1 cellular context compared by ENCODE assay signal in the genomic region with DNA sequence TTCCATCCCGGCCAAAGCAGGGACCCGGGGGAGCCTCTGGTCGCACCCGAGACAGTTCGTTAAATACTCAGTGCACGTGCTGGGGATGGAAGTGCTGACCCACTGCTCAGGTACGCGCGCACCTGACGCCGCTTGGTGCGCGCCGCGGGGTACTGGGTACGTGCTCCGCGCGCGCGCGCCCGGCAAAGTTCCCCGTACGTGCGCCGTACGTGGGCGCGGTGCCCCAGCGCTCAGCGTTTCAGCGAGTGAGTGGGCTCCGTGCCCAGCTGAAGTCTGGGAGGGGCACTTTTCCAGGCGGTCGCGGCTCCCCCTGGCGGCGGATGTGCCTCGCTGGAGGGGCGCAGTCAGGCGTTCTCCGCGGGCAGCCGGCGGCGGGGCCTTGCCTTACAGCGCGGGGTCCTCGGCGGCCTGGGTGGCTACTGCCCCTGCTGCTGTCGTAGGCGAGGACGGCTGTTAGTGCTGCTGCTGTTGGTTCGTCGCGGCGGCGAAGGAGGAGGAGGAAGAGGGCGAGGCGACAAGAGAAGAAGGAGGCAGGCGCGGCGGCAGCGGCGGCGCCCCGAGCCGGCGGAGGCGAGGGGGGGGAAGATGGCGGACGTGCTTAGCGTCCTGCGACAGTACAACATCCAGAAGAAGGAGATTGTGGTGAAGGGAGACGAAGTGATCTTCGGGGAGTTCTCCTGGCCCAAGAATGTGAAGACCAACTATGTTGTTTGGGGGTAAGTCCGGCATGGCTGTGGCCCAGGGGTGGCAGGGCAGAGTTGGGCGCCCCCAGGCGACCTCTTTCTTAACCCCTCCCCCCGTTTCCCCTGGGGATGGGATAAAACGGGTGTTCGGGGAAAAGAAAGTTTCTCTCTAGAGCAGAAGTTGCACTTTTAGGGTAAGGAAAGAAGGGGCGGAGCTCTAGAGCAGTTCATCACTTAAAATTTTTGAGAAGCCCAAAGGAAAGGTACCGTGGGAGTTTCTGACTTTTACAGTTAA.
TF ChIP-seq lines count a peak whose summit lies in the region.

A gene (plus strand): TSS at position 416 of the 978 bp plus-strand sequence. CDS start 170 bp downstream, at position 586.

TF ChIP-seq in HepG2, 621 proteins besides CTCF, POLR2A, EP300 and RAD21 (continued from another document and continues in another):
- TF ChIP-seq, protein P1, sequence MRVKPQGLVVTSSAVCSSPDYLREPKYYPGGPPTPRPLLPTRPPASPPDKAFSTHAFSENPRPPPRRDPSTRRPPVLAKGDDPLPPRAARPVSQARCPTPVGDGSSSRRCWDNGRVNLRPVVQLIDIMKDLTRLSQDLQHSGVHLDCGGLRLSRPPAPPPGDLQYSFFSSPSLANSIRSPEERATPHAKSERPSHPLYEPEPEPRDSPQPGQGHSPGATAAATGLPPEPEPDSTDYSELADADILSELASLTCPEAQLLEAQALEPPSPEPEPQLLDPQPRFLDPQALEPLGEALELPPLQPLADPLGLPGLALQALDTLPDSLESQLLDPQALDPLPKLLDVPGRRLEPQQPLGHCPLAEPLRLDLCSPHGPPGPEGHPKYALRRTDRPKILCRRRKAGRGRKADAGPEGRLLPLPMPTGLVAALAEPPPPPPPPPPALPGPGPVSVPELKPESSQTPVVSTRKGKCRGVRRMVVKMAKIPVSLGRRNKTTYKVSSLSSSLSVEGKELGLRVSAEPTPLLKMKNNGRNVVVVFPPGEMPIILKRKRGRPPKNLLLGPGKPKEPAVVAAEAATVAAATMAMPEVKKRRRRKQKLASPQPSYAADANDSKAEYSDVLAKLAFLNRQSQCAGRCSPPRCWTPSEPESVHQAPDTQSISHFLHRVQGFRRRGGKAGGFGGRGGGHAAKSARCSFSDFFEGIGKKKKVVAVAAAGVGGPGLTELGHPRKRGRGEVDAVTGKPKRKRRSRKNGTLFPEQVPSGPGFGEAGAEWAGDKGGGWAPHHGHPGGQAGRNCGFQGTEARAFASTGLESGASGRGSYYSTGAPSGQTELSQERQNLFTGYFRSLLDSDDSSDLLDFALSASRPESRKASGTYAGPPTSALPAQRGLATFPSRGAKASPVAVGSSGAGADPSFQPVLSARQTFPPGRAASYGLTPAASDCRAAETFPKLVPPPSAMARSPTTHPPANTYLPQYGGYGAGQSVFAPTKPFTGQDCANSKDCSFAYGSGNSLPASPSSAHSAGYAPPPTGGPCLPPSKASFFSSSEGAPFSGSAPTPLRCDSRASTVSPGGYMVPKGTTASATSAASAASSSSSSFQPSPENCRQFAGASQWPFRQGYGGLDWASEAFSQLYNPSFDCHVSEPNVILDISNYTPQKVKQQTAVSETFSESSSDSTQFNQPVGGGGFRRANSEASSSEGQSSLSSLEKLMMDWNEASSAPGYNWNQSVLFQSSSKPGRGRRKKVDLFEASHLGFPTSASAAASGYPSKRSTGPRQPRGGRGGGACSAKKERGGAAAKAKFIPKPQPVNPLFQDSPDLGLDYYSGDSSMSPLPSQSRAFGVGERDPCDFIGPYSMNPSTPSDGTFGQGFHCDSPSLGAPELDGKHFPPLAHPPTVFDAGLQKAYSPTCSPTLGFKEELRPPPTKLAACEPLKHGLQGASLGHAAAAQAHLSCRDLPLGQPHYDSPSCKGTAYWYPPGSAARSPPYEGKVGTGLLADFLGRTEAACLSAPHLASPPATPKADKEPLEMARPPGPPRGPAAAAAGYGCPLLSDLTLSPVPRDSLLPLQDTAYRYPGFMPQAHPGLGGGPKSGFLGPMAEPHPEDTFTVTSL (CRISPR knock-in tag; IDR thresholded peaks at IDR 0.05; ENCODE audit: borderline replicate concordance) = peak; percentile 14; the same call in 1 of the 2 replicates
- TF ChIP-seq FOXJ3 (CRISPR knock-in tag; IDR thresholded peaks at IDR 0.05; ENCODE audit: borderline replicate concordance) = 0 out of 2 replicates have a peak, but pooled peaks have one; percentile 16
- no peak for TF ChIP-seq ZNF557 (CRISPR knock-in tag; IDR thresholded peaks at IDR 0.05)
- TF ChIP-seq KAT7 (CRISPR knock-in tag; IDR thresholded peaks at IDR 0.05; ENCODE audit: borderline replicate concordance) = peak; percentile 96
- TF ChIP-seq, protein P2, sequence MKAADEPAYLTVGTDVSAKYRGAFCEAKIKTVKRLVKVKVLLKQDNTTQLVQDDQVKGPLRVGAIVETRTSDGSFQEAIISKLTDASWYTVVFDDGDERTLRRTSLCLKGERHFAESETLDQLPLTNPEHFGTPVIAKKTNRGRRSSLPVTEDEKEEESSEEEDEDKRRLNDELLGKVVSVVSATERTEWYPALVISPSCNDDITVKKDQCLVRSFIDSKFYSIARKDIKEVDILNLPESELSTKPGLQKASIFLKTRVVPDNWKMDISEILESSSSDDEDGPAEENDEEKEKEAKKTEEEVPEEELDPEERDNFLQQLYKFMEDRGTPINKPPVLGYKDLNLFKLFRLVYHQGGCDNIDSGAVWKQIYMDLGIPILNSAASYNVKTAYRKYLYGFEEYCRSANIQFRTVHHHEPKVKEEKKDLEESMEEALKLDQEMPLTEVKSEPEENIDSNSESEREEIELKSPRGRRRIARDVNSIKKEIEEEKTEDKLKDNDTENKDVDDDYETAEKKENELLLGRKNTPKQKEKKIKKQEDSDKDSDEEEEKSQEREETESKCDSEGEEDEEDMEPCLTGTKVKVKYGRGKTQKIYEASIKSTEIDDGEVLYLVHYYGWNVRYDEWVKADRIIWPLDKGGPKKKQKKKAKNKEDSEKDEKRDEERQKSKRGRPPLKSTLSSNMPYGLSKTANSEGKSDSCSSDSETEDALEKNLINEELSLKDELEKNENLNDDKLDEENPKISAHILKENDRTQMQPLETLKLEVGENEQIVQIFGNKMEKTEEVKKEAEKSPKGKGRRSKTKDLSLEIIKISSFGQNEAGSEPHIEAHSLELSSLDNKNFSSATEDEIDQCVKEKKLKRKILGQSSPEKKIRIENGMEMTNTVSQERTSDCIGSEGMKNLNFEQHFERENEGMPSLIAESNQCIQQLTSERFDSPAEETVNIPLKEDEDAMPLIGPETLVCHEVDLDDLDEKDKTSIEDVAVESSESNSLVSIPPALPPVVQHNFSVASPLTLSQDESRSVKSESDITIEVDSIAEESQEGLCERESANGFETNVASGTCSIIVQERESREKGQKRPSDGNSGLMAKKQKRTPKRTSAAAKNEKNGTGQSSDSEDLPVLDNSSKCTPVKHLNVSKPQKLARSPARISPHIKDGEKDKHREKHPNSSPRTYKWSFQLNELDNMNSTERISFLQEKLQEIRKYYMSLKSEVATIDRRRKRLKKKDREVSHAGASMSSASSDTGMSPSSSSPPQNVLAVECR (CRISPR knock-in tag; IDR thresholded peaks at IDR 0.05; ENCODE audit: borderline replicate concordance) = peak; percentile 96
- peak; percentile 80; the same call in 1 of the 2 replicates for TF ChIP-seq ZNF792 (CRISPR knock-in tag; IDR thresholded peaks at IDR 0.05)
- TF ChIP-seq MAFF (IDR thresholded peaks at IDR 0.05; ENCODE audit: low read depth, low read length) = no peak
- no peak; the same call in 1 of the 2 replicates for TF ChIP-seq ZNF672 (CRISPR knock-in tag; IDR thresholded peaks at IDR 0.05)
- TF ChIP-seq RFX5 (IDR thresholded peaks at IDR 0.05; ENCODE audit: low read depth, low read length) = no peak
- TF ChIP-seq, protein P3, sequence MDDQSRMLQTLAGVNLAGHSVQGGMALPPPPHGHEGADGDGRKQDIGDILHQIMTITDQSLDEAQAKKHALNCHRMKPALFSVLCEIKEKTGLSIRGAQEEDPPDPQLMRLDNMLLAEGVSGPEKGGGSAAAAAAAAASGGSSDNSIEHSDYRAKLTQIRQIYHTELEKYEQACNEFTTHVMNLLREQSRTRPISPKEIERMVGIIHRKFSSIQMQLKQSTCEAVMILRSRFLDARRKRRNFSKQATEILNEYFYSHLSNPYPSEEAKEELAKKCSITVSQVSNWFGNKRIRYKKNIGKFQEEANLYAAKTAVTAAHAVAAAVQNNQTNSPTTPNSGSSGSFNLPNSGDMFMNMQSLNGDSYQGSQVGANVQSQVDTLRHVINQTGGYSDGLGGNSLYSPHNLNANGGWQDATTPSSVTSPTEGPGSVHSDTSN (CRISPR knock-in tag; IDR thresholded peaks at IDR 0.05; ENCODE audit: borderline replicate concordance) = no peak
- TF ChIP-seq, protein P4, sequence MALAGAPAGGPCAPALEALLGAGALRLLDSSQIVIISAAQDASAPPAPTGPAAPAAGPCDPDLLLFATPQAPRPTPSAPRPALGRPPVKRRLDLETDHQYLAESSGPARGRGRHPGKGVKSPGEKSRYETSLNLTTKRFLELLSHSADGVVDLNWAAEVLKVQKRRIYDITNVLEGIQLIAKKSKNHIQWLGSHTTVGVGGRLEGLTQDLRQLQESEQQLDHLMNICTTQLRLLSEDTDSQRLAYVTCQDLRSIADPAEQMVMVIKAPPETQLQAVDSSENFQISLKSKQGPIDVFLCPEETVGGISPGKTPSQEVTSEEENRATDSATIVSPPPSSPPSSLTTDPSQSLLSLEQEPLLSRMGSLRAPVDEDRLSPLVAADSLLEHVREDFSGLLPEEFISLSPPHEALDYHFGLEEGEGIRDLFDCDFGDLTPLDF (CRISPR knock-in tag; IDR thresholded peaks at IDR 0.05) = peak; percentile 69; the same call in 1 of the 2 replicates
- TF ChIP-seq ZSCAN12 (CRISPR knock-in tag; IDR thresholded peaks at IDR 0.05) = no peak
- peak; percentile 99 for TF ChIP-seq CCDC6 (CRISPR knock-in tag; IDR thresholded peaks at IDR 0.05)
- TF ChIP-seq, protein P5, sequence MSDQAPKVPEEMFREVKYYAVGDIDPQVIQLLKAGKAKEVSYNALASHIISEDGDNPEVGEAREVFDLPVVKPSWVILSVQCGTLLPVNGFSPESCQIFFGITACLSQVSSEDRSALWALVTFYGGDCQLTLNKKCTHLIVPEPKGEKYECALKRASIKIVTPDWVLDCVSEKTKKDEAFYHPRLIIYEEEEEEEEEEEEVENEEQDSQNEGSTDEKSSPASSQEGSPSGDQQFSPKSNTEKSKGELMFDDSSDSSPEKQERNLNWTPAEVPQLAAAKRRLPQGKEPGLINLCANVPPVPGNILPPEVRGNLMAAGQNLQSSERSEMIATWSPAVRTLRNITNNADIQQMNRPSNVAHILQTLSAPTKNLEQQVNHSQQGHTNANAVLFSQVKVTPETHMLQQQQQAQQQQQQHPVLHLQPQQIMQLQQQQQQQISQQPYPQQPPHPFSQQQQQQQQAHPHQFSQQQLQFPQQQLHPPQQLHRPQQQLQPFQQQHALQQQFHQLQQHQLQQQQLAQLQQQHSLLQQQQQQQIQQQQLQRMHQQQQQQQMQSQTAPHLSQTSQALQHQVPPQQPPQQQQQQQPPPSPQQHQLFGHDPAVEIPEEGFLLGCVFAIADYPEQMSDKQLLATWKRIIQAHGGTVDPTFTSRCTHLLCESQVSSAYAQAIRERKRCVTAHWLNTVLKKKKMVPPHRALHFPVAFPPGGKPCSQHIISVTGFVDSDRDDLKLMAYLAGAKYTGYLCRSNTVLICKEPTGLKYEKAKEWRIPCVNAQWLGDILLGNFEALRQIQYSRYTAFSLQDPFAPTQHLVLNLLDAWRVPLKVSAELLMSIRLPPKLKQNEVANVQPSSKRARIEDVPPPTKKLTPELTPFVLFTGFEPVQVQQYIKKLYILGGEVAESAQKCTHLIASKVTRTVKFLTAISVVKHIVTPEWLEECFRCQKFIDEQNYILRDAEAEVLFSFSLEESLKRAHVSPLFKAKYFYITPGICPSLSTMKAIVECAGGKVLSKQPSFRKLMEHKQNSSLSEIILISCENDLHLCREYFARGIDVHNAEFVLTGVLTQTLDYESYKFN (CRISPR knock-in tag; conservative IDR thresholded peaks at IDR 0.05) = peak; percentile 63
- TF ChIP-seq ZC3H4 (CRISPR knock-in tag; IDR thresholded peaks at IDR 0.05; ENCODE audit: borderline replicate concordance) = peak; percentile 40; the same call in 1 of the 2 replicates
- TF ChIP-seq CBX2 (IDR thresholded peaks at IDR 0.05; ENCODE audit: low read depth, low read length) = no peak
- no peak for TF ChIP-seq CBX2 (CRISPR knock-in tag; IDR thresholded peaks at IDR 0.05; ENCODE audit: low read depth)
- TF ChIP-seq, protein P6, sequence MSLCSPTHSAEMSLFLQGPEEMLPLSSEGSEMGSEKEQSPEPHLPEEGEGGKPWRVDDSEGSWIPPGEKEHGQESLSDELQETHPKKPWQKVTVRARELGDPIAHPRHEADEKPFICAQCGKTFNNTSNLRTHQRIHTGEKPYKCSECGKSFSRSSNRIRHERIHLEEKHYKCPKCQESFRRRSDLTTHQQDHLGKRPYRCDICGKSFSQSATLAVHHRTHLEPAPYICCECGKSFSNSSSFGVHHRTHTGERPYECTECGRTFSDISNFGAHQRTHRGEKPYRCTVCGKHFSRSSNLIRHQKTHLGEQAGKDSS (CRISPR knock-in tag; IDR thresholded peaks at IDR 0.05; ENCODE audit: borderline replicate concordance, low read depth) = peak; percentile 84; the same call in 1 of the 2 replicates
- TF ChIP-seq NR2F1 (CRISPR knock-in tag; IDR thresholded peaks at IDR 0.05) = no peak
- TF ChIP-seq, protein P7, sequence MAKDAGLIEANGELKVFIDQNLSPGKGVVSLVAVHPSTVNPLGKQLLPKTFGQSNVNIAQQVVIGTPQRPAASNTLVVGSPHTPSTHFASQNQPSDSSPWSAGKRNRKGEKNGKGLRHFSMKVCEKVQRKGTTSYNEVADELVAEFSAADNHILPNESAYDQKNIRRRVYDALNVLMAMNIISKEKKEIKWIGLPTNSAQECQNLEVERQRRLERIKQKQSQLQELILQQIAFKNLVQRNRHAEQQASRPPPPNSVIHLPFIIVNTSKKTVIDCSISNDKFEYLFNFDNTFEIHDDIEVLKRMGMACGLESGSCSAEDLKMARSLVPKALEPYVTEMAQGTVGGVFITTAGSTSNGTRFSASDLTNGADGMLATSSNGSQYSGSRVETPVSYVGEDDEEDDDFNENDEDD (CRISPR knock-in tag; IDR thresholded peaks at IDR 0.05; ENCODE audit: borderline replicate concordance) = peak; percentile 76; the same call in 1 of the 2 replicates
- TF ChIP-seq ZNF737 (CRISPR knock-in tag; IDR thresholded peaks at IDR 0.05; ENCODE audit: borderline replicate concordance) = no peak; the same call in 1 of the 2 replicates
- TF ChIP-seq SAFB2 (CRISPR knock-in tag; IDR thresholded peaks at IDR 0.05; ENCODE audit: borderline replicate concordance, low read depth) = peak; percentile 92; the same call in 1 of the 2 replicates
- no peak; the same call in 1 of the 2 replicates for TF ChIP-seq GTF2F1 (IDR thresholded peaks at IDR 0.05; ENCODE audit: low read length)
- peak; percentile 91 for TF ChIP-seq SAP130 (CRISPR knock-in tag; IDR thresholded peaks at IDR 0.05; ENCODE audit: low read depth)
- TF ChIP-seq ZNF589 (CRISPR knock-in tag; conservative IDR thresholded peaks at IDR 0.05) = peak; percentile 89; the same call in 1 of the 2 replicates
